8 cellular contexts compared by ENCODE assay signal in the genomic region with DNA sequence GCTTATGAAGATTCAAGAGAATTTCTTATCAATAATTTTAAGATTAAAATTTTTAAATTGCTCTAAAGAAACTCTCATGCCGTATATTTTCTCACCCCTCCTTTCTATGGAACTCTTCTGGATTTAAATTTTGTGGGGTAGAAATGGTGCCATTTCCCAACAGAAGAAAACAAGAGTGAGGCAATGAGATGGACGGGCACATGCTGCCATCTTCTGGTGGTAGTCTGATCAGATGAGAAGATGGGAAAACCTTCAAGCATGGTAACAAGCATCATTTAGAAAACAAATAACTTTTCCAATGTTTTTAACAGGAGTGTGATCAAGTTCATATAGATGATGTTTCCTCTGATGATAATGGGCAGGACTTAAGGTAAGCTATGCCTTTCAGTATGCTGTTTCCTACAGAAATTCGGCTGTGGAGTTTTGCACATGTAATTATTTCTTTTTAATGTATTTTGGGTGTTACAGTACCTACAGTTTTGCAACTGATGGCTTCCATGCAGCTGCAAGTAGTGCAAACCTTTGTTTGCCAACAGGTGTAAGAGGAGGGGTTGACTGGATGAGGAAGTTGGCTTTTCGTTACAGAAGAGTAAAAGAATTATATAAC.
DNase-seq lines count a peak whose midpoint lies in the region; ATAC-seq and TF ChIP-seq lines count a peak whose summit lies in the region.

No MANE protein-coding gene starts in this region.

- H3K27me3 Mint-ChIP-seq in activated CD4-positive, alpha-beta memory T cell treated with anti-CD3 and anti-CD28 coated beads, Interleukin-2, amount 10 ng/mL, durations not matched to agents 7 days and 5 days: no peaks in the 10 kb centered on the region

- H3K4me3 Mint-ChIP-seq in activated CD4-positive, alpha-beta memory T cell treated with anti-CD3 and anti-CD28 coated beads, Interleukin-2, amount 10 ng/mL, durations not matched to agents 7 days and 5 days: no peak overlapping the region

- no peaks in the 10 kb centered on the region for H3K4me1 ChIP-seq in cardiac muscle cell (ENCODE audit: low read depth)

- DNase-seq in cardiac muscle cell (ENCODE audit: low read depth in 1 of 2, low spot score in 1 of 2) (peak; percentile 55 to 80), Right ventricle myocardium inferior (ENCODE audit: missing footprints) (no peak), NAMALWA (ENCODE audit: low spot score) (peak; percentile 65), glomerular visceral epithelial cell (ENCODE audit: extremely low spot score) (peak; percentile 59), putamen (ENCODE audit: low spot score) (peak; percentile 37)
- peak; percentile 22 for DNase-seq in activated CD4-positive, alpha-beta memory T cell treated with anti-CD3 and anti-CD28 coated beads, Interleukin-2, amount 10 ng/mL, durations not matched to agents 7 days and 5 days

- H3K9me3 ChIP-seq in cardiac muscle cell (ENCODE audit: low read depth): no peaks in the 10 kb centered on the region

- H3K9me3 Mint-ChIP-seq in activated CD4-positive, alpha-beta memory T cell treated with anti-CD3 and anti-CD28 coated beads, Interleukin-2, amount 10 ng/mL, durations not matched to agents 7 days and 5 days: no peaks in the 10 kb centered on the region

- no peaks in the 10 kb centered on the region for H3K4me1 Mint-ChIP-seq in activated CD4-positive, alpha-beta memory T cell treated with anti-CD3 and anti-CD28 coated beads, Interleukin-2, amount 10 ng/mL, durations not matched to agents 7 days and 5 days

- H3K27ac ChIP-seq in cardiac muscle cell: no peak overlapping the region

- intact Hi-C loops in Right ventricle myocardium inferior (cut with DNase I): loop anchor here (1.0 to 5.0 kb wide), 2 partner anchors 328 to 550 kb away; no protein-coding TSS in a partner anchor

- H3K36me3 ChIP-seq in cardiac muscle cell: no peaks in the 10 kb centered on the region

- H3K4me3 ChIP-seq in cardiac muscle cell: no peak overlapping the region

- POLR2A ChIA-PET in activated CD4-positive, alpha-beta memory T cell treated with anti-CD3 and anti-CD28 coated beads, Interleukin-2, amount 10 ng/mL, durations not matched to agents 7 days and 5 days (lab: Charles Lee): no interaction called here

- CTCF ChIA-PET in activated CD4-positive, alpha-beta memory T cell treated with anti-CD3 and anti-CD28 coated beads, Interleukin-2, amount 10 ng/mL, durations not matched to agents 7 days and 5 days (lab: Charles Lee): no interaction called here

- TF ChIP-seq CTCF in cardiac muscle cell (IDR thresholded peaks at IDR 0.05; ENCODE audit: low read depth, low read length): peak; percentile 67

- H3K36me3 Mint-ChIP-seq in activated CD4-positive, alpha-beta memory T cell treated with anti-CD3 and anti-CD28 coated beads, Interleukin-2, amount 10 ng/mL, durations not matched to agents 7 days and 5 days (ENCODE audit: low read depth): no peaks in the 10 kb centered on the region

- H3K27me3 ChIP-seq in cardiac muscle cell: no peaks in the 10 kb centered on the region

- ATAC-seq in Right ventricle myocardium inferior (no peak), GM21825 (IDR thresholded peaks at IDR 0.05; ENCODE audit: unreplicated experiment) (no peak), HG03280 (IDR thresholded peaks at IDR 0.05; ENCODE audit: unreplicated experiment) (no peak)

- no peak overlapping the region for H3K27ac Mint-ChIP-seq in activated CD4-positive, alpha-beta memory T cell treated with anti-CD3 and anti-CD28 coated beads, Interleukin-2, amount 10 ng/mL, durations not matched to agents 7 days and 5 days
